Comparison of ENCODE assay signal across 9 cellular contexts in the genomic region with DNA sequence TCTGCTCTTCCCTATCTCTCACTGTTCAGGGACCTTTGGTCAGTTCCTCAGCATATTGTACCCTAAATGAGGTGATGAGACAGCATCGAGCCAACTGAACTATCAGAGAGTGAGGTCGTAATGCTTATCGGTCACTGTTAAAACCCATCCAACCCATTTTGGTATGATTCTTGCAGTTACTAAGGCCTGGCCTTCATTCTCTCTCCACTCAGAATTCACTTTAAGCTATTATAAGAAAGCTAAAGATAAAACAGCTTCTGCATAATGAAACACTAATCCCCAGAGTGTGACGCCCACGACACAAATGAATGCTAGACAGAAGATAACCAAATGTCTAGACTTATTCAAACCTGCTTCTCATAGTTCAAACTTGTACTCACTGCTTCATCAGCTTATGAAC.
DNase-seq lines count a peak whose midpoint lies in the region; ATAC-seq and TF ChIP-seq lines count a peak whose summit lies in the region.
"Had no signal": no experiment of that assay in that cellular context is flagged by ENCODE, and none has a peak within 500 bp of the region (broad histone marks: within the 10 kb centered on the region; RNA-seq: fewer than 3 reads in every experiment).

No MANE protein-coding gene starts in this region.

- no peak overlapping the region for H3K23ac ChIP-seq in neuronal stem cell (ENCODE audit: low read depth, low read length, poor library complexity)

- H3K4me2 ChIP-seq in neuronal stem cell (ENCODE audit: insufficient read depth, low read length, poor library complexity, severe bottlenecking) = no peak overlapping the region

- H3K27ac Mint-ChIP-seq in CD8-positive, alpha-beta memory T cell = peak overlapping the region; percentile 80 to 93 (median 90)
- peak overlapping the region; percentile 95 for H3K27ac Mint-ChIP-seq in central memory CD8-positive, alpha-beta T cell (ENCODE audit: low read depth)
- H3K27ac Mint-ChIP-seq in mesothelial cell of epicardium = no peak overlapping the region

- H2BK12ac ChIP-seq in neuronal stem cell (ENCODE audit: low read length) = no peak overlapping the region

- H3K4me3 Mint-ChIP-seq in CD8-positive, alpha-beta memory T cell = peak overlapping the region; percentile 62 to 91 (median 82)
- peak overlapping the region; percentile 65 for H3K4me3 Mint-ChIP-seq in central memory CD8-positive, alpha-beta T cell
- H3K4me3 Mint-ChIP-seq in mesothelial cell of epicardium = no peak overlapping the region

- no peak overlapping the region for H3K14ac ChIP-seq in neuronal stem cell (ENCODE audit: low read length)

- no peak overlapping the region for H2BK5ac ChIP-seq in neuronal stem cell (ENCODE audit: low read length)

- WGBS in neuronal stem cell (ENCODE audit: extremely low coverage in 2 of 2, insufficient read length in 2 of 2, insufficient replicate concordance in 1 of 2), 2 donors = no CpG with 5 or more reads among the region's 5 CpGs

- H3K4ac ChIP-seq in neuronal stem cell (ENCODE audit: low read length) = no peak overlapping the region

- CTCF ChIA-PET in CD8-positive, alpha-beta memory T cell (lab: Charles Lee) = interaction anchor here (0.7 to 1.7 kb wide), 3 partner anchors 10 to 349 kb away, joined by 3 to 6 read pairs (median 4); no protein-coding TSS in a partner anchor

- H3K9me3 ChIP-seq in CD8-positive, alpha-beta memory T cell (ENCODE audit: low read length) = no peaks in the 10 kb centered on the region
- H3K9me3 ChIP-seq in neuronal stem cell (replicated peaks in 1 of 2; ENCODE audit: control insufficient read depth in 2 of 2, insufficient read depth in 1 of 2, low read depth in 1 of 2, low read length in 2 of 2) = no peaks in the 10 kb centered on the region

- H3K9ac ChIP-seq in neuronal stem cell (ENCODE audit: low read depth, low read length, poor library complexity) = no peak overlapping the region

- ATAC-seq in GM19463 (IDR thresholded peaks at IDR 0.05; ENCODE audit: unreplicated experiment) = peak; percentile 66
- ATAC-seq in HG03432 (IDR thresholded peaks at IDR 0.05; ENCODE audit: unreplicated experiment) = peak; percentile 68
- ATAC-seq in central memory CD8-positive, alpha-beta T cell (replicated peaks; ENCODE audit: extremely low read depth, poor library complexity, severe bottlenecking) = peak; percentile 71

- peaks cover 0 to 6% (median 5%) of the 10 kb centered on the region in 3 donors for H3K36me3 Mint-ChIP-seq in CD8-positive, alpha-beta memory T cell
- H3K36me3 Mint-ChIP-seq in central memory CD8-positive, alpha-beta T cell (ENCODE audit: insufficient read depth) = peaks cover 9% of the 10 kb centered on the region
- no peaks in the 10 kb centered on the region for H3K36me3 Mint-ChIP-seq in mesothelial cell of epicardium

- no peak for DNase-seq in CD8-positive, alpha-beta memory T cell
- DNase-seq in central memory CD8-positive, alpha-beta T cell (ENCODE audit: low spot score in 2 of 2) = no peak
- no peak for DNase-seq in mesothelial cell of epicardium (ENCODE audit: low spot score in 2 of 2, unreplicated experiment in 2 of 2)
- no peak for DNase-seq in activated gamma-delta T cell (lab: John Stamatoyannopoulos, UW)
- no peak for DNase-seq in neuronal stem cell (ENCODE audit: low spot score)
- no peak for DNase-seq in DMS53 treated with DMSO at 0.1 percent for 48 hours (lab: John Stamatoyannopoulos, UW; ENCODE audit: unreplicated experiment)
- DNase-seq: DMS79 treated with DMSO at 0.1 percent for 48 hours had no signal

- H2AFZ ChIP-seq in neuronal stem cell (ENCODE audit: low read length) = no peak overlapping the region

- H3K9me3 Mint-ChIP-seq in CD8-positive, alpha-beta memory T cell = no peaks in the 10 kb centered on the region
- no peaks in the 10 kb centered on the region for H3K9me3 Mint-ChIP-seq in central memory CD8-positive, alpha-beta T cell
- no peaks in the 10 kb centered on the region for H3K9me3 Mint-ChIP-seq in mesothelial cell of epicardium

- no peak overlapping the region for H4K91ac ChIP-seq in neuronal stem cell (ENCODE audit: low read depth, low read length, poor library complexity)

- no peak overlapping the region for H2AK5ac ChIP-seq in neuronal stem cell (ENCODE audit: low read depth, low read length)

- H3K4me1 Mint-ChIP-seq in CD8-positive, alpha-beta memory T cell = peaks cover 35 to 72% (median 69%) of the 10 kb centered on the region in 3 donors
- peaks cover 47% of the 10 kb centered on the region for H3K4me1 Mint-ChIP-seq in central memory CD8-positive, alpha-beta T cell
- H3K4me1 Mint-ChIP-seq in mesothelial cell of epicardium = peaks cover 23% of the 10 kb centered on the region

- POLR2A ChIA-PET in CD8-positive, alpha-beta memory T cell (lab: Charles Lee) = interaction anchor here (0.9 kb wide), 1 partner anchor 21 kb away, joined by 3 read pairs; no protein-coding TSS in a partner anchor

- no peak overlapping the region for H3K18ac ChIP-seq in neuronal stem cell (ENCODE audit: low read length)

- no peak for TF ChIP-seq CTCF in mesothelial cell of epicardium (IDR thresholded peaks at IDR 0.05; ENCODE audit: unreplicated experiment)

- no peak overlapping the region for H3K4me3 ChIP-seq in CD8-positive, alpha-beta memory T cell (ENCODE audit: low read length)
- no peak overlapping the region for H3K4me3 ChIP-seq in neuronal stem cell (ENCODE audit: low read length in 2 of 2)

- H2BK120ac ChIP-seq in neuronal stem cell (ENCODE audit: low read depth, low read length) = no peak overlapping the region

- H2BK15ac ChIP-seq in neuronal stem cell (ENCODE audit: low read length) = no peak overlapping the region

- no peaks in the 10 kb centered on the region for H3K36me3 ChIP-seq in CD8-positive, alpha-beta memory T cell (ENCODE audit: insufficient read depth, low read length)
- H3K36me3 ChIP-seq in neuronal stem cell (replicated peaks in 1 of 2; ENCODE audit: control insufficient read depth in 2 of 2, insufficient read depth in 2 of 2, low read length in 2 of 2) = no peaks in the 10 kb centered on the region

- no peaks in the 10 kb centered on the region for H3K27me3 Mint-ChIP-seq in CD8-positive, alpha-beta memory T cell
- H3K27me3 Mint-ChIP-seq in central memory CD8-positive, alpha-beta T cell = no peaks in the 10 kb centered on the region
- no peaks in the 10 kb centered on the region for H3K27me3 Mint-ChIP-seq in mesothelial cell of epicardium (ENCODE audit: low read depth)

- H3K79me1 ChIP-seq in neuronal stem cell (ENCODE audit: low read depth, low read length) = no peaks in the 10 kb centered on the region

- H3K27ac ChIP-seq in CD8-positive, alpha-beta memory T cell (ENCODE audit: low read depth, low read length) = peak overlapping the region; percentile 3
- H3K27ac ChIP-seq in neuronal stem cell (replicated peaks; ENCODE audit: low read length) = no peak overlapping the region

- H3K4me1 ChIP-seq in CD8-positive, alpha-beta memory T cell (ENCODE audit: insufficient read depth, low read length) = no peaks in the 10 kb centered on the region
- peaks cover 0 to 12% of the 10 kb centered on the region in 2 donors for H3K4me1 ChIP-seq in neuronal stem cell (ENCODE audit: control insufficient read depth in 2 of 2, insufficient read depth in 1 of 2, low read depth in 1 of 2, low read length in 2 of 2)

- H4K8ac ChIP-seq in neuronal stem cell (ENCODE audit: low read depth, low read length) = no peak overlapping the region

- H3K27me3 ChIP-seq in CD8-positive, alpha-beta memory T cell (ENCODE audit: insufficient read depth, low read length, poor library complexity, severe bottlenecking) = no peaks in the 10 kb centered on the region
- H3K27me3 ChIP-seq in neuronal stem cell (ENCODE audit: control insufficient read depth in 3 of 3, insufficient read depth in 3 of 3, low read depth in 1 of 3, low read length in 3 of 3) = no peaks in the 10 kb centered on the region
